ENCODE assay signal across 22 cellular contexts in genomic region chr13:112641456-112641855, GRCh38.
"Had no signal": no experiment of that assay in that cellular context is flagged by ENCODE, and none has a peak within 500 bp of the region (broad histone marks: within the 10 kb centered on the region; RNA-seq: fewer than 3 reads in every experiment).

No MANE protein-coding gene starts in this region.

- H3K27ac ChIP-seq: adrenal gland, cardiac muscle cell, heart left ventricle, right lobe of liver, skin epidermis, uterus, WERI-Rb-1 had no signal

- H3K4me3 ChIP-seq: adrenal gland, cardiac muscle cell, heart left ventricle, right lobe of liver, skin epidermis, uterus had no signal

- DNase-seq: cortex of kidney, occipital lobe, T1000 had no signal

- H3K27ac Mint-ChIP-seq: activated CD8-positive, alpha-beta T cell treated with anti-CD3 and anti-CD28 coated beads for 36 hours; activated naive CD4-positive, alpha-beta T cell treated with anti-CD3 and anti-CD28 coated beads, Interleukin-2, amount 50 U/mL, for 72 hours; activated T-cell treated with anti-CD3 and anti-CD28 coated beads, Interleukin-2, amount 50 U/mL, for 72 hours; immature natural killer cell; memory B cell; naive thymus-derived CD8-positive, alpha-beta T cell; stimulated activated effector memory CD8-positive, alpha-beta T cell treated with anti-CD3 and anti-CD28 coated beads, Interleukin-12 subunit alpha, Interleukin-12 subunit beta, amount 100 ng/mL, for 72 hours; stimulated activated naive CD8-positive, alpha-beta T cell treated with anti-CD3 and anti-CD28 coated beads, Interleukin-15, Interleukin-2, amounts not matched to agents 100 ng/mL and 50 ng/mL, for 24 hours; T-helper 17 cell; type B pancreatic cell had no signal

- H3K9me3 Mint-ChIP-seq: activated CD8-positive, alpha-beta T cell treated with anti-CD3 and anti-CD28 coated beads for 36 hours; activated naive CD4-positive, alpha-beta T cell treated with anti-CD3 and anti-CD28 coated beads, Interleukin-2, amount 50 U/mL, for 72 hours; activated T-cell treated with anti-CD3 and anti-CD28 coated beads, Interleukin-2, amount 50 U/mL, for 72 hours; brain; immature natural killer cell; memory B cell; naive thymus-derived CD8-positive, alpha-beta T cell; neural crest cell; stimulated activated effector memory CD8-positive, alpha-beta T cell treated with anti-CD3 and anti-CD28 coated beads, Interleukin-12 subunit alpha, Interleukin-12 subunit beta, amount 100 ng/mL, for 72 hours; stimulated activated naive CD8-positive, alpha-beta T cell treated with anti-CD3 and anti-CD28 coated beads, Interleukin-15, Interleukin-2, amounts not matched to agents 100 ng/mL and 50 ng/mL, for 24 hours; type B pancreatic cell had no signal

- H3K9me3 ChIP-seq: adrenal gland, heart left ventricle, right lobe of liver, uterus had no signal

- H3K4me3 Mint-ChIP-seq: activated CD8-positive, alpha-beta T cell treated with anti-CD3 and anti-CD28 coated beads for 36 hours; brain; memory B cell; neural crest cell; stimulated activated naive CD8-positive, alpha-beta T cell treated with anti-CD3 and anti-CD28 coated beads, Interleukin-15, Interleukin-2, amounts not matched to agents 100 ng/mL and 50 ng/mL, for 24 hours; type B pancreatic cell had no signal

- H3K4me1 Mint-ChIP-seq: brain; stimulated activated effector memory CD8-positive, alpha-beta T cell treated with anti-CD3 and anti-CD28 coated beads, Interleukin-12 subunit alpha, Interleukin-12 subunit beta, amount 100 ng/mL, for 72 hours had no signal

- H3K36me3 ChIP-seq: adrenal gland, cardiac muscle cell, heart left ventricle, right lobe of liver, uterus, WERI-Rb-1 had no signal

- H3K27me3 ChIP-seq: right lobe of liver, uterus had no signal

- H3K4me1 ChIP-seq: adrenal gland, uterus had no signal

- H3K36me3 Mint-ChIP-seq: activated naive CD4-positive, alpha-beta T cell treated with anti-CD3 and anti-CD28 coated beads, Interleukin-2, amount 50 U/mL, for 72 hours; brain; immature natural killer cell; naive thymus-derived CD8-positive, alpha-beta T cell; stimulated activated effector memory CD8-positive, alpha-beta T cell treated with anti-CD3 and anti-CD28 coated beads, Interleukin-12 subunit alpha, Interleukin-12 subunit beta, amount 100 ng/mL, for 72 hours; type B pancreatic cell had no signal
